Comparison of ENCODE assay signal across 1 cellular context in the genomic region with DNA sequence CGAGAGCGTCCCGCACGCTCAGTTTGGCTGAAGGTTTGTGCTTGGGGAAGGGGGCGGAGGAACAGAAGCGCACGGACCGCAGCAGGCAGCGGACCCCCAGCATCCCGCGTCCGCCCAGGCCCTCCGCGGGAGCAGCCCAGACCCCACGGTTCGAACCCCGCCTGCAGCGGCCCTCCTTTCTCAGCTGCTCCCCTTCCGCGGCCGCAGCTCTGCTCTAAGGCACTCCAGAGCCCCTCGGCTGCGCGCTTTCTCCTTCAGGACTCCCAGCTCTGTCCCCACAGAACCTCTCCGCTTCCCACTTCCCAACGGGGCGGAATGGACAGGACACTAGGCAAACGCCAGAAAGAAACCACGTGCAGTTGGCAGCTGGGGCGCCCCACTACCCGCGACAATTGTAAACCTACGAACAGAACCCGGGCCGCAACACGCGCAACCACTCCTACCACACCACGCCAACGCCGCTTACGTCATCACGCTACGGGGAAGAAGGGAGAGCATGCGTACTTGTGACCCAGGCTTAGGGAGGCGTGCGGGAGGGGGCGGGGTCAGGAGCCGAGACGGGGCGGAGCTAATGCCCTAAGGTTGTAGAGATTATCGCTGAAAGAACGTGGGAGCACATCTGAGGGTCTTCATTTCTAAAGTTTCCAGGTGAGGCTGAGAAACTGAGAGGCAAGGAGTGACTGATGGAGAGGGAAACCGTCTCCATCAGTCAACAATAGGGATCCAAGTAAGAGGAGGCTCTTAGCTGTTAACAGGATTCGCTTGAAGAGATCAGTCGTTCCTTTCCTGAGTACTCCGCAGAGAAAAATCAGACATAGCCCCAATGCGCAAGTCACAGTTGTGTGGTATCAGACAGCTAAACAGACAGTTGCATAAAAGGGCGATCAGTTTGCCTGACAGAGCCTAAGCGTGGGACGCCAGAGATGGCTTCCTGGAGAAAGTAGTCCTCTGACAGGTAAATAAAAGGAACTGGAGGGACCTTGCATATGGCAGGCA.
TF ChIP-seq lines count a peak whose summit lies in the region.

Gene NARS2 (minus strand): TSS at position 479 of the 996 bp plus-strand sequence. CDS start 376 bp downstream, at position 103.

TF ChIP-seq in HEK293, 187 proteins besides CTCF, POLR2A, EP300 and RAD21 (continued from another document):
- TF ChIP-seq ZNF341 (tag by site-specific recombination; IDR thresholded peaks at IDR 0.05; ENCODE audit: low read depth), result no peak
- TF ChIP-seq ZNF558 (tag by site-specific recombination; IDR thresholded peaks at IDR 0.05), result no peak
- no peak for TF ChIP-seq ZNF426 (tag by site-specific recombination; IDR thresholded peaks at IDR 0.05)
- TF ChIP-seq, protein P1, sequence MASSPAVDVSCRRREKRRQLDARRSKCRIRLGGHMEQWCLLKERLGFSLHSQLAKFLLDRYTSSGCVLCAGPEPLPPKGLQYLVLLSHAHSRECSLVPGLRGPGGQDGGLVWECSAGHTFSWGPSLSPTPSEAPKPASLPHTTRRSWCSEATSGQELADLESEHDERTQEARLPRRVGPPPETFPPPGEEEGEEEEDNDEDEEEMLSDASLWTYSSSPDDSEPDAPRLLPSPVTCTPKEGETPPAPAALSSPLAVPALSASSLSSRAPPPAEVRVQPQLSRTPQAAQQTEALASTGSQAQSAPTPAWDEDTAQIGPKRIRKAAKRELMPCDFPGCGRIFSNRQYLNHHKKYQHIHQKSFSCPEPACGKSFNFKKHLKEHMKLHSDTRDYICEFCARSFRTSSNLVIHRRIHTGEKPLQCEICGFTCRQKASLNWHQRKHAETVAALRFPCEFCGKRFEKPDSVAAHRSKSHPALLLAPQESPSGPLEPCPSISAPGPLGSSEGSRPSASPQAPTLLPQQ (tag by site-specific recombination; IDR thresholded peaks at IDR 0.05), result peak; percentile 47
- TF ChIP-seq PATZ1 (tag by site-specific recombination; IDR thresholded peaks at IDR 0.05), result peak; percentile 41; the same call in 1 of the 2 replicates
- TF ChIP-seq ZNF629 (tag by site-specific recombination; IDR thresholded peaks at IDR 0.05), result peak; percentile 92
- TF ChIP-seq, protein P2, sequence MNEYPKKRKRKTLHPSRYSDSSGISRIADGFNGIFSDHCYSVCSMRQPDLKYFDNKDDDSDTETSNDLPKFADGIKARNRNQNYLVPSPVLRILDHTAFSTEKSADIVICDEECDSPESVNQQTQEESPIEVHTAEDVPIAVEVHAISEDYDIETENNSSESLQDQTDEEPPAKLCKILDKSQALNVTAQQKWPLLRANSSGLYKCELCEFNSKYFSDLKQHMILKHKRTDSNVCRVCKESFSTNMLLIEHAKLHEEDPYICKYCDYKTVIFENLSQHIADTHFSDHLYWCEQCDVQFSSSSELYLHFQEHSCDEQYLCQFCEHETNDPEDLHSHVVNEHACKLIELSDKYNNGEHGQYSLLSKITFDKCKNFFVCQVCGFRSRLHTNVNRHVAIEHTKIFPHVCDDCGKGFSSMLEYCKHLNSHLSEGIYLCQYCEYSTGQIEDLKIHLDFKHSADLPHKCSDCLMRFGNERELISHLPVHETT (tag by site-specific recombination; IDR thresholded peaks at IDR 0.05), result 0 out of 2 replicates have a peak, but pooled peaks have one; percentile 54
- 0 out of 2 replicates have a peak, but pooled peaks have one; percentile 46 for TF ChIP-seq ZNF24 (tag by site-specific recombination; IDR thresholded peaks at IDR 0.05)
- no peak for TF ChIP-seq ZNF140 (tag by site-specific recombination; IDR thresholded peaks at IDR 0.05)
- peak; percentile 86 for TF ChIP-seq ZBTB21 (tag by site-specific recombination; IDR thresholded peaks at IDR 0.05)
- peak; percentile 51 for TF ChIP-seq ZXDB (tag by site-specific recombination; IDR thresholded peaks at IDR 0.05)
- no peak for TF ChIP-seq ZNF274 (IDR thresholded peaks at IDR 0.05; ENCODE audit: low read length)
- TF ChIP-seq ZNF274 (tag by site-specific recombination; IDR thresholded peaks at IDR 0.05; ENCODE audit: borderline replicate concordance), result no peak
- TF ChIP-seq IKZF3 (tag by site-specific recombination; IDR thresholded peaks at IDR 0.05), result no peak
- no peak for TF ChIP-seq ZNF266 (tag by site-specific recombination; IDR thresholded peaks at IDR 0.05; ENCODE audit: low read depth)
- 0 out of 2 replicates have a peak, but pooled peaks have one; percentile 26 for TF ChIP-seq KLF8 (tag by site-specific recombination; IDR thresholded peaks at IDR 0.05)
- TF ChIP-seq ZNF600 (tag by site-specific recombination; IDR thresholded peaks at IDR 0.05), result peak; percentile 72; the same call in 1 of the 2 replicates
- TF ChIP-seq, protein P3, sequence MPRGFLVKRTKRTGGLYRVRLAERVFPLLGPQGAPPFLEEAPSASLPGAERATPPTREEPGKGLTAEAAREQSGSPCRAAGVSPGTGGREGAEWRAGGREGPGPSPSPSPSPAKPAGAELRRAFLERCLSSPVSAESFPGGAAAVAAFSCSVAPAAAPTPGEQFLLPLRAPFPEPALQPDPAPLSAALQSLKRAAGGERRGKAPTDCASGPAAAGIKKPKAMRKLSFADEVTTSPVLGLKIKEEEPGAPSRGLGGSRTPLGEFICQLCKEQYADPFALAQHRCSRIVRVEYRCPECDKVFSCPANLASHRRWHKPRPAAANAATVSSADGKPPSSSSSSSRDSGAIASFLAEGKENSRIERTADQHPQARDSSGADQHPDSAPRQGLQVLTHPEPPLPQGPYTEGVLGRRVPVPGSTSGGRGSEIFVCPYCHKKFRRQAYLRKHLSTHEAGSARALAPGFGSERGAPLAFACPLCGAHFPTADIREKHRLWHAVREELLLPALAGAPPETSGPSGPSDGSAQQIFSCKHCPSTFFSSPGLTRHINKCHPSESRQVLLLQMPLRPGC (tag by site-specific recombination; IDR thresholded peaks at IDR 0.05), result peak; percentile 35; the same call in 1 of the 2 replicates
- TF ChIP-seq ZNF366 (tag by site-specific recombination; conservative IDR thresholded peaks at IDR 0.05), result 0 out of 2 replicates have a peak, but pooled peaks have one; percentile 47
- no peak for TF ChIP-seq ZNF10 (tag by site-specific recombination; IDR thresholded peaks at IDR 0.05)
- TF ChIP-seq ZNF76 (tag by site-specific recombination; IDR thresholded peaks at IDR 0.05; ENCODE audit: borderline replicate concordance, low read depth), result 0 out of 2 replicates have a peak, but pooled peaks have one; percentile 48
- peak; percentile 24 for TF ChIP-seq ZBTB11 (tag by site-specific recombination; conservative IDR thresholded peaks at IDR 0.05; ENCODE audit: low read depth)
- TF ChIP-seq RBAK (tag by site-specific recombination; IDR thresholded peaks at IDR 0.05), result no peak
- no peak for TF ChIP-seq ZNF138 (tag by site-specific recombination; IDR thresholded peaks at IDR 0.05; ENCODE audit: borderline replicate concordance)
- TF ChIP-seq KLF9 (tag by site-specific recombination; IDR thresholded peaks at IDR 0.05; ENCODE audit: low read depth), result peak; percentile 69; the same call in 1 of the 2 replicates
- TF ChIP-seq, protein P4, sequence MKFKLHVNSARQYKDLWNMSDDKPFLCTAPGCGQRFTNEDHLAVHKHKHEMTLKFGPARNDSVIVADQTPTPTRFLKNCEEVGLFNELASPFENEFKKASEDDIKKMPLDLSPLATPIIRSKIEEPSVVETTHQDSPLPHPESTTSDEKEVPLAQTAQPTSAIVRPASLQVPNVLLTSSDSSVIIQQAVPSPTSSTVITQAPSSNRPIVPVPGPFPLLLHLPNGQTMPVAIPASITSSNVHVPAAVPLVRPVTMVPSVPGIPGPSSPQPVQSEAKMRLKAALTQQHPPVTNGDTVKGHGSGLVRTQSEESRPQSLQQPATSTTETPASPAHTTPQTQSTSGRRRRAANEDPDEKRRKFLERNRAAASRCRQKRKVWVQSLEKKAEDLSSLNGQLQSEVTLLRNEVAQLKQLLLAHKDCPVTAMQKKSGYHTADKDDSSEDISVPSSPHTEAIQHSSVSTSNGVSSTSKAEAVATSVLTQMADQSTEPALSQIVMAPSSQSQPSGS (tag by site-specific recombination; IDR thresholded peaks at IDR 0.05; ENCODE audit: low read depth), result peak; percentile 98
- TF ChIP-seq ZNF302 (tag by site-specific recombination; IDR thresholded peaks at IDR 0.05; ENCODE audit: low read depth), result no peak
- no peak for TF ChIP-seq ZNF202 (tag by site-specific recombination; IDR thresholded peaks at IDR 0.05; ENCODE audit: borderline replicate concordance)
- TF ChIP-seq ZBTB10 (tag by site-specific recombination; IDR thresholded peaks at IDR 0.05), result peak; percentile 56; the same call in 1 of the 2 replicates
- no peak for TF ChIP-seq ZNF433 (tag by site-specific recombination; IDR thresholded peaks at IDR 0.05; ENCODE audit: low read depth)
- TF ChIP-seq ZNF660 (tag by site-specific recombination; IDR thresholded peaks at IDR 0.05), result peak; percentile 64
- peak; percentile 58 for TF ChIP-seq EGR2 (tag by site-specific recombination; IDR thresholded peaks at IDR 0.05; ENCODE audit: low read depth)
